ENCODE assay signal across 1 cellular context in the genomic region with DNA sequence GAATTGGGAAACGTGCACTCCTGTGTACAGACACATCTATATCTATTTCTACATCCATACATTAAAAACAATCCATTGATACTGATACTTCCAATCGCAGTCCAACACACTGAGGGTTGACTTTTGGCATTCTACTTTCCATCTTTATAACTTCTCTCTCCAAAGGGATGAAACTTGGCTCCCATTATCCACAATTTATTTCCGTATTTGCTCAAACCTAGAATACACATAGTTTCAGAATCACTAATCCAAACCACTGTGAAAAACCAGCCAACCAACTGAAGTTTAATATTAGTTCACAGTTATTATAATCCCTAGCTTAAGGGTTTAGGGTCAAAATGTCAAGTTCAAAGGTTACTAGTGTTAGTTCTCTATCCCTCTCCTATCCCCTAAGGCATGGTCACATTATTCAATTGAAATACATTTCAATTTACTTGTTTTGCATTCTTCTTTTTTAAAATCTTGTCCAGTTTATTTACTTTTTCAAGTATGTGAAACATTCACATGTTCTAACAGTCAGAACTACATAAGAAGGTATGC.
TF ChIP-seq lines count a peak whose summit lies in the region.

No MANE protein-coding gene starts in this region.

TF ChIP-seq in GM12878, 131 proteins besides CTCF, POLR2A, EP300 and RAD21 (continued from another document):
- TF ChIP-seq EED (IDR thresholded peaks at IDR 0.05; ENCODE audit: low read depth), result peak; percentile 77
- peak; percentile 69 for TF ChIP-seq IKZF1 (conservative IDR thresholded peaks at IDR 0.05)
- peak; percentile 68 to 76 for TF ChIP-seq IKZF2 (IDR thresholded peaks at IDR 0.05)
- TF ChIP-seq NR2C1 (IDR thresholded peaks at IDR 0.05), result peak; percentile 80
- TF ChIP-seq BHLHE40 (IDR thresholded peaks at IDR 0.05; ENCODE audit: borderline replicate concordance in 1 of 2, low read depth in 2 of 2, low read length in 1 of 2), result no peak
- 0 out of 2 replicates have a peak, but pooled peaks have one; percentile 28 for TF ChIP-seq DPF2 (IDR thresholded peaks at IDR 0.05)
- TF ChIP-seq, protein P1, sequence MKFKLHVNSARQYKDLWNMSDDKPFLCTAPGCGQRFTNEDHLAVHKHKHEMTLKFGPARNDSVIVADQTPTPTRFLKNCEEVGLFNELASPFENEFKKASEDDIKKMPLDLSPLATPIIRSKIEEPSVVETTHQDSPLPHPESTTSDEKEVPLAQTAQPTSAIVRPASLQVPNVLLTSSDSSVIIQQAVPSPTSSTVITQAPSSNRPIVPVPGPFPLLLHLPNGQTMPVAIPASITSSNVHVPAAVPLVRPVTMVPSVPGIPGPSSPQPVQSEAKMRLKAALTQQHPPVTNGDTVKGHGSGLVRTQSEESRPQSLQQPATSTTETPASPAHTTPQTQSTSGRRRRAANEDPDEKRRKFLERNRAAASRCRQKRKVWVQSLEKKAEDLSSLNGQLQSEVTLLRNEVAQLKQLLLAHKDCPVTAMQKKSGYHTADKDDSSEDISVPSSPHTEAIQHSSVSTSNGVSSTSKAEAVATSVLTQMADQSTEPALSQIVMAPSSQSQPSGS (IDR thresholded peaks at IDR 0.05; ENCODE audit: low read length), result 0 out of 2 replicates have a peak, but pooled peaks have one; percentile 26
- no peak for TF ChIP-seq RELA (IDR thresholded peaks at IDR 0.05; ENCODE audit: borderline replicate concordance, partially characterized antibody)
- peak; percentile 83 for TF ChIP-seq RUNX3 (IDR thresholded peaks at IDR 0.05; ENCODE audit: low read length)
- TF ChIP-seq NR2F1 (conservative IDR thresholded peaks at IDR 0.05), result peak; percentile 85
- TF ChIP-seq NFIC (IDR thresholded peaks at IDR 0.05; ENCODE audit: low read depth, low read length), result peak; percentile 61
- no peak for TF ChIP-seq USF2 (IDR thresholded peaks at IDR 0.05; ENCODE audit: borderline replicate concordance, low read depth, low read length)
